Comparison of ENCODE assay signal across 1 cellular context in genomic region chr13:30429235-30429634, GRCh38.
A peak's percentile ranks its signal among the peaks of the same experiment; 100 is the strongest.
TF ChIP-seq lines count a peak whose summit lies in the region.

No MANE protein-coding gene starts in this region.

TF ChIP-seq in GM12878, 131 proteins besides CTCF, POLR2A, EP300 and RAD21:
- peak; percentile 58; the same call in 2 of the 3 replicates for TF ChIP-seq POU2F2 (IDR thresholded peaks at IDR 0.05; ENCODE audit: borderline replicate concordance, low read depth, low read length)
- TF ChIP-seq ZSCAN29 (IDR thresholded peaks at IDR 0.05): no peak
